Comparison of ENCODE assay signal across 15 cellular contexts in genomic region chr2:143480586-143481230, GRCh38.
DNase-seq lines count a peak whose midpoint lies in the region; ATAC-seq and TF ChIP-seq lines count a peak whose summit lies in the region.
"Had no signal": no experiment of that assay in that cellular context is flagged by ENCODE, and none has a peak within 500 bp of the region (broad histone marks: within the 10 kb centered on the region; RNA-seq: fewer than 3 reads in every experiment).

No MANE protein-coding gene starts in this region.

- 66 to 74% methylated on average over 2 of the region's 2 CpGs for WGBS in heart right ventricle, 2 donors

- no peak overlapping the region for H3K4me3 Mint-ChIP-seq in natural killer cell
- H3K4me3 Mint-ChIP-seq: CD4-positive, CD25-positive, alpha-beta regulatory T cell had no signal

- H3K4me2 ChIP-seq in parathyroid adenoma (ENCODE audit: low read length) = no peak overlapping the region

- no peaks in the 10 kb centered on the region for H3K36me3 Mint-ChIP-seq in natural killer cell

- H3K36me3 ChIP-seq in heart right ventricle = no peaks in the 10 kb centered on the region
- H3K36me3 ChIP-seq in parathyroid adenoma (ENCODE audit: control insufficient read depth, insufficient read depth, low read length) = no peaks in the 10 kb centered on the region
- H3K36me3 ChIP-seq in uterus = no peaks in the 10 kb centered on the region
- H3K36me3 ChIP-seq: left lung, MG63 had no signal

- no peak overlapping the region for H3K9ac ChIP-seq in parathyroid adenoma

- peak overlapping the region; percentile 8 to 90 (median 76) for H3K27ac ChIP-seq in heart right ventricle
- peak overlapping the region; percentile 64 for H3K27ac ChIP-seq in parathyroid adenoma
- peak overlapping the region; percentile 3 to 60 for H3K27ac ChIP-seq in uterus
- H3K27ac ChIP-seq: 22Rv1, epithelial cell of prostate had no signal

- DNase-seq in NCI-H526 (lab: John Stamatoyannopoulos, UW) (peak; percentile 3 to 27), NCI-H526 treated with DMSO at 0.1 percent for 48 hours (lab: John Stamatoyannopoulos, UW) (no peak), heart right ventricle (no peak), uterus (no peak), natural killer cell (no peak), NCI-H2171 treated with DMSO at 0.1 percent for 48 hours (lab: John Stamatoyannopoulos, UW) (no peak)
- DNase-seq: activated CD8-positive, alpha-beta memory T cell treated with anti-CD3 and anti-CD28 coated beads for 24 hours; CD4-positive, CD25-positive, alpha-beta regulatory T cell; left lung; MG63; stimulated activated CD8-positive, alpha-beta memory T cell treated with anti-CD3 and anti-CD28 coated beads, Interleukin-4, amount 100 ng/mL, for 48 hours had no signal

- H2AFZ ChIP-seq in parathyroid adenoma = no peak overlapping the region

- H3K27me3 ChIP-seq in heart right ventricle (no peaks in the 10 kb centered on the region), parathyroid adenoma (ENCODE audit: control insufficient read depth, insufficient read depth, low read length) (no peaks in the 10 kb centered on the region), uterus (no peaks in the 10 kb centered on the region)
- H3K27me3 ChIP-seq: left lung, MG63 had no signal

- peak in 6 of 8 donors; percentile 8 to 49 (median 28) for ATAC-seq in heart right ventricle
- ATAC-seq in GM18867 (IDR thresholded peaks at IDR 0.05; ENCODE audit: unreplicated experiment) = no peak
- no peak for ATAC-seq in natural killer cell
- ATAC-seq: left lung had no signal

- H3K27me3 Mint-ChIP-seq in natural killer cell (ENCODE audit: low read depth in 2 of 2) = no peaks in the 10 kb centered on the region
- H3K27me3 Mint-ChIP-seq: CD4-positive, CD25-positive, alpha-beta regulatory T cell had no signal

- H3K4me1 ChIP-seq in heart right ventricle (peaks cover 0 to 28% (median 8%) of the 10 kb centered on the region in 9 donors), parathyroid adenoma (no peaks in the 10 kb centered on the region), uterus (no peaks in the 10 kb centered on the region)

- H3K4me1 Mint-ChIP-seq in natural killer cell = peaks cover 45 to 48% of the 10 kb centered on the region in 2 donors

- TF ChIP-seq CTCF in heart right ventricle (IDR thresholded peaks at IDR 0.05) (no peak), parathyroid adenoma (IDR thresholded peaks at IDR 0.05) (no peak), uterus (IDR thresholded peaks at IDR 0.05) (no peak), natural killer cell (IDR thresholded peaks at IDR 0.05) (no peak)

- H3K4me3 ChIP-seq in heart right ventricle (no peak overlapping the region), parathyroid adenoma (ENCODE audit: low read depth, low read length) (no peak overlapping the region), uterus (no peak overlapping the region)
- H3K4me3 ChIP-seq: left lung, MG63 had no signal

- no peak for TF ChIP-seq POLR2A in uterus (IDR thresholded peaks at IDR 0.05)

- no peaks in the 10 kb centered on the region for H3K9me3 Mint-ChIP-seq in natural killer cell
- H3K9me3 Mint-ChIP-seq: CD4-positive, CD25-positive, alpha-beta regulatory T cell had no signal

- peak overlapping the region in 1 of 2 donors; percentile 13 for H3K27ac Mint-ChIP-seq in natural killer cell

- no peaks in the 10 kb centered on the region for H3K9me3 ChIP-seq in heart right ventricle
- no peaks in the 10 kb centered on the region for H3K9me3 ChIP-seq in parathyroid adenoma (ENCODE audit: control insufficient read depth, low read length)
- no peaks in the 10 kb centered on the region for H3K9me3 ChIP-seq in uterus
- H3K9me3 ChIP-seq: left lung, MG63 had no signal

- no peaks in the 10 kb centered on the region for H3K79me2 ChIP-seq in parathyroid adenoma

- intact Hi-C loops in heart right ventricle (cut with DNase I) = loop anchor here in 2 of 10 donors (5.0 kb wide), 2 partner anchors 38 to 43 kb away; no protein-coding TSS in a partner anchor
- intact Hi-C loops in uterus (cut with DNase I; ENCODE audit: low total_unique reads) = no loop called here
- intact Hi-C loops in natural killer cell (cut with micrococcal nuclease) = no loop called here

Comparison
In these comparisons a context has a peak if more than half of its experiments do, and no peak if none do; other contexts are left out.
1. DNase-seq: peak in NCI-H526 (2 of 2); none in NCI-H526 treated with DMSO at 0.1 percent for 48 hours (single experiment), heart right ventricle (0 of 2), uterus (0 of 2), natural killer cell (single experiment) and NCI-H2171 treated with DMSO at 0.1 percent for 48 hours (single experiment).
2. ATAC-seq: peak in heart right ventricle (6 of 8); none in GM18867 (single experiment) and natural killer cell (0 of 3).
3. Peak in every context shown above with its lines, with median percentiles within 50 percentile points of each other: H3K27ac ChIP-seq.